Comparison of ENCODE assay signal across 14 cellular contexts in genomic region chr10:99358101-99358500, GRCh38.
"Had no signal": no experiment of that assay in that cellular context is flagged by ENCODE, and none has a peak within 500 bp of the region (broad histone marks: within the 10 kb centered on the region; RNA-seq: fewer than 3 reads in every experiment).

No MANE protein-coding gene starts in this region.

- H3K4me3 Mint-ChIP-seq: activated naive CD4-positive, alpha-beta T cell treated with anti-CD3 and anti-CD28 coated beads, Interleukin-2, amount 50 U/mL, for 24 hours; brain; dendritic cell treated with granulocyte-macrophage colony-stimulating factor and Interleukin-4, amounts not matched to agents 40 ng/mL and 50 ng/mL, for 4 days; effector memory CD8-positive, alpha-beta T cell had no signal

- H3K9ac ChIP-seq: parathyroid adenoma had no signal

- H3K36me3 Mint-ChIP-seq: activated naive CD4-positive, alpha-beta T cell treated with anti-CD3 and anti-CD28 coated beads, Interleukin-2, amount 50 U/mL, for 24 hours had no signal

- ATAC-seq: activated CD4-positive, CD25-positive, alpha-beta regulatory T cell treated with anti-CD3 and anti-CD28 coated beads, Interleukin-2, amount 50 U/mL, for 24 hours; effector memory CD8-positive, alpha-beta T cell had no signal

- DNase-seq: activated effector memory CD4-positive, alpha-beta T cell treated with Interleukin-2 at 50 U/mL for 16 hours; amniotic stem cell; cerebellar nuclear complex; effector memory CD8-positive, alpha-beta T cell; T-helper 2 cell; thyroid gland; uterus had no signal

- H3K4me3 ChIP-seq: hepatocyte, skin epidermis, thyroid gland, uterus had no signal

- H3K27ac Mint-ChIP-seq: activated naive CD4-positive, alpha-beta T cell treated with anti-CD3 and anti-CD28 coated beads, Interleukin-2, amount 50 U/mL, for 24 hours; brain; dendritic cell treated with granulocyte-macrophage colony-stimulating factor and Interleukin-4, amounts not matched to agents 40 ng/mL and 50 ng/mL, for 4 days; effector memory CD8-positive, alpha-beta T cell had no signal

- H3K9me3 ChIP-seq: thyroid gland, uterus had no signal

- H3K27me3 ChIP-seq: uterus had no signal

- H3K27me3 Mint-ChIP-seq: brain; dendritic cell treated with granulocyte-macrophage colony-stimulating factor and Interleukin-4, amounts not matched to agents 40 ng/mL and 50 ng/mL, for 4 days had no signal

- H3K9me3 Mint-ChIP-seq: activated naive CD4-positive, alpha-beta T cell treated with anti-CD3 and anti-CD28 coated beads, Interleukin-2, amount 50 U/mL, for 24 hours; brain; dendritic cell treated with granulocyte-macrophage colony-stimulating factor and Interleukin-4, amounts not matched to agents 40 ng/mL and 50 ng/mL, for 4 days; effector memory CD8-positive, alpha-beta T cell had no signal

- H2AFZ ChIP-seq: hepatocyte, parathyroid adenoma had no signal

- H3K4me1 ChIP-seq: parathyroid adenoma, thyroid gland, uterus had no signal

- H3K36me3 ChIP-seq: thyroid gland, uterus had no signal

- H3K4me2 ChIP-seq: hepatocyte had no signal

- H3K27ac ChIP-seq: hepatocyte, parathyroid adenoma, skin epidermis, thyroid gland, uterus had no signal

- H3K4me1 Mint-ChIP-seq: activated naive CD4-positive, alpha-beta T cell treated with anti-CD3 and anti-CD28 coated beads, Interleukin-2, amount 50 U/mL, for 24 hours; brain had no signal

- H3K79me2 ChIP-seq: hepatocyte, parathyroid adenoma had no signal
